In the genomic region with DNA sequence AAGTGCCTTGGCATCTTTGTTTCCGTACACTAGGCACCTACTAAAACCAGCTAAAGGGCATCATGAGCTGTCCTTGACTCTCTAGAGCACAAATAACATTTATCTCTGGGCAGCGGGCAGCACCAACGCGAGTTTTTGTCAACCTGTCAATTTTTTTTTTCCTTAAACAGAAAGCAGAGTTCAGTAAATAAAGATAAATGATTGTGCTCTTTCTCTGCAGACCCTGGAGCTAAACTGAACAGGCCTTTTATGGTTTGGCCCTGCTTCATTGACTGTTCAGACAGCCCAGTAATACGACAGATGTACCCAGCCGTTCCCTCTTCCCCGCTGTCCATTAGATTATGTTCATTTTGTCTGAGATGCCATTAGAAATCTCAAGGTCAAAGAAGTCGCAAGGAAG, we compare ENCODE assay signal across 18 cellular contexts.
A peak's percentile ranks its signal among the peaks of the same experiment; 100 is the strongest.
DNase-seq lines count a peak whose midpoint lies in the region; TF ChIP-seq lines count a peak whose summit lies in the region.
"Had no signal": no experiment of that assay in that cellular context is flagged by ENCODE, and none has a peak within 500 bp of the region (broad histone marks: within the 10 kb centered on the region; RNA-seq: fewer than 3 reads in every experiment).

No MANE protein-coding gene starts in this region.

- peaks cover 9% of the 10 kb centered on the region for H3K4me1 Mint-ChIP-seq in glutamatergic neuron (ENCODE audit: low read depth, unreplicated experiment)

- no peak overlapping the region for H3K4me3 Mint-ChIP-seq in glutamatergic neuron (ENCODE audit: unreplicated experiment)
- H3K4me3 Mint-ChIP-seq: CD8-positive, alpha-beta T cell; HFFc6 had no signal

- no peaks in the 10 kb centered on the region for H3K9me3 Mint-ChIP-seq in glutamatergic neuron (ENCODE audit: unreplicated experiment)
- H3K9me3 Mint-ChIP-seq: HFFc6 had no signal

- TF ChIP-seq CTCF in glutamatergic neuron (IDR thresholded peaks at IDR 0.05; ENCODE audit: partially characterized antibody, unreplicated experiment) (no peak), coronary artery (IDR thresholded peaks at IDR 0.05) (no peak)

- no peak overlapping the region for H3K27ac ChIP-seq in coronary artery
- H3K27ac ChIP-seq: 22Rv1, A549, C4-2B had no signal

- H3K27ac Mint-ChIP-seq in glutamatergic neuron (ENCODE audit: unreplicated experiment): no peak overlapping the region
- H3K27ac Mint-ChIP-seq: CD8-positive, alpha-beta T cell; HFFc6 had no signal

- no peak overlapping the region for H3K4me3 ChIP-seq in coronary artery
- H3K4me3 ChIP-seq: A549 had no signal

- no peaks in the 10 kb centered on the region for H3K27me3 Mint-ChIP-seq in glutamatergic neuron (ENCODE audit: unreplicated experiment)

- no peaks in the 10 kb centered on the region for H3K36me3 Mint-ChIP-seq in glutamatergic neuron (ENCODE audit: unreplicated experiment)
- H3K36me3 Mint-ChIP-seq: CD8-positive, alpha-beta T cell had no signal

- DNase-seq in NCI-H1417 (lab: John Stamatoyannopoulos, UW) (peak in 2 of 3 experiments; percentile 33 to 40), NCI-H1417 treated with DMSO at 0.1 percent for 48 hours (lab: John Stamatoyannopoulos, UW) (no peak), NCI-H69 (lab: John Stamatoyannopoulos, UW) (peak; percentile 53), glutamatergic neuron (peak; percentile 14), retina (peak; percentile 77), coronary artery (ENCODE audit: low spot score) (no peak), NCI-H446 treated with DMSO at 0.1 percent for 48 hours (lab: John Stamatoyannopoulos, UW) (no peak)
- DNase-seq in stimulated activated CD4-positive, alpha-beta T cell treated with anti-CD3 and anti-CD28 coated beads, Interleukin-4, amount 100 ng/mL, for 1 hour: no peak
- DNase-seq: AML-193; Calu3; CD8-positive, alpha-beta T cell; GF-D8; GOT3; H7; HFFc6 had no signal

Comparison
In these comparisons a context has a peak if more than half of its experiments do, and no peak if none do; other contexts are left out.
1. DNase-seq: peak in NCI-H1417 (2 of 3), NCI-H69 (single experiment), glutamatergic neuron (single experiment) and retina (single experiment); none in NCI-H1417 treated with DMSO at 0.1 percent for 48 hours (single experiment), coronary artery (single experiment), NCI-H446 treated with DMSO at 0.1 percent for 48 hours (single experiment) and stimulated activated CD4-positive, alpha-beta T cell treated with anti-CD3 and anti-CD28 coated beads, Interleukin-4, amount 100 ng/mL, for 1 hour (single experiment).